22 cellular contexts compared by ENCODE assay signal in genomic region chr5:111745075-111745474, GRCh38. TPM values are rescaled to one million over a fixed set of nuclear protein-coding genes. Genes with fewer than 3 reads are reported as not detected.
A peak's percentile ranks its signal among the peaks of the same experiment; 100 is the strongest.
DNase-seq lines count a peak whose midpoint lies in the region; ATAC-seq, FAIRE-seq and TF ChIP-seq lines count a peak whose summit lies in the region.
"Had no signal": no experiment of that assay in that cellular context is flagged by ENCODE, and none has a peak within 500 bp of the region (broad histone marks: within the 10 kb centered on the region; RNA-seq: fewer than 3 reads in every experiment).

No MANE protein-coding gene starts in this region.

- H4K20me1 ChIP-seq in GM23338 (replicated peaks; ENCODE audit: insufficient read depth) (peaks cover 14% of the 10 kb centered on the region), astrocyte (ENCODE audit: insufficient read depth, low read length) (no peaks in the 10 kb centered on the region)
- H4K20me1 ChIP-seq: BLaER1 treated with 17β-estradiol and CSF1 and Interleukin-3, amounts not matched to agents 10 nM and 100 nM had no signal

- H3K27ac ChIP-seq in GM23338 (ENCODE audit: low read depth) (no peak overlapping the region), astrocyte (ENCODE audit: low read depth, low read length) (peak overlapping the region; percentile 16), kidney (ENCODE audit: low read depth in 2 of 2, low read length in 2 of 2) (no peak overlapping the region)
- H3K27ac ChIP-seq: BLaER1 treated with 17β-estradiol and CSF1 and Interleukin-3, amounts not matched to agents 10 nM and 100 nM had no signal

- H3K79me2 ChIP-seq in GM23338 (replicated peaks; ENCODE audit: insufficient read depth): peaks cover 99% of the 10 kb centered on the region
- H3K79me2 ChIP-seq in astrocyte (ENCODE audit: insufficient read depth, low read length): peaks cover 96% of the 10 kb centered on the region

- H3K4me3 Mint-ChIP-seq in GM23338 (no peak overlapping the region), astrocyte (ENCODE audit: unreplicated experiment) (no peak overlapping the region), mesothelial cell of epicardium (no peak overlapping the region), type B pancreatic cell (peak overlapping the region; percentile 39)
- H3K4me3 Mint-ChIP-seq: CD8-positive, alpha-beta T cell; H9 had no signal

- no peaks in the 10 kb centered on the region for H3K9me3 ChIP-seq in astrocyte (ENCODE audit: insufficient read depth, low read depth, low read length)
- H3K9me3 ChIP-seq in kidney (ENCODE audit: control insufficient read depth in 1 of 2, low read length in 2 of 2): no peaks in the 10 kb centered on the region
- H3K9me3 ChIP-seq: BLaER1 treated with 17β-estradiol and CSF1 and Interleukin-3, amounts not matched to agents 10 nM and 100 nM had no signal

- H3K36me3 ChIP-seq in GM23338 (ENCODE audit: insufficient read depth) (no peaks in the 10 kb centered on the region), astrocyte (ENCODE audit: insufficient read depth, low read length) (peaks cover 19% of the 10 kb centered on the region), kidney (ENCODE audit: control insufficient read depth in 1 of 2, insufficient read depth in 2 of 2, low read length in 2 of 2) (no peaks in the 10 kb centered on the region)

- H3K4me3 ChIP-seq in GM23338 (no peak overlapping the region), astrocyte (ENCODE audit: insufficient read depth, low read depth, low read length) (no peak overlapping the region), kidney (ENCODE audit: low read length in 2 of 2) (no peak overlapping the region)
- H3K4me3 ChIP-seq: BLaER1 treated with 17β-estradiol and CSF1 and Interleukin-3, amounts not matched to agents 10 nM and 100 nM; K562 had no signal

- H3K27me3 ChIP-seq in GM23338 (ENCODE audit: insufficient read depth) (no peaks in the 10 kb centered on the region), astrocyte (ENCODE audit: insufficient read depth, low read length) (no peaks in the 10 kb centered on the region)
- H3K27me3 ChIP-seq: BLaER1 treated with 17β-estradiol and CSF1 and Interleukin-3, amounts not matched to agents 10 nM and 100 nM had no signal

- H3K36me3 Mint-ChIP-seq in GM23338 (ENCODE audit: low read depth) (peaks cover 14% of the 10 kb centered on the region; the same call in 2 of the 3 replicates), astrocyte (ENCODE audit: low read depth, unreplicated experiment) (peaks cover 2% of the 10 kb centered on the region), mesothelial cell of epicardium (peaks cover 25% of the 10 kb centered on the region), type B pancreatic cell (peaks cover 31% of the 10 kb centered on the region)
- H3K36me3 Mint-ChIP-seq: CD8-positive, alpha-beta T cell had no signal

- TF ChIP-seq CTCF in GM23338 (conservative IDR thresholded peaks at IDR 0.05; ENCODE audit: low read depth in 2 of 2) (no peak), astrocyte (IDR thresholded peaks at IDR 0.05; ENCODE audit: insufficient read depth, low read depth, low read length) (no peak), mesothelial cell of epicardium (IDR thresholded peaks at IDR 0.05; ENCODE audit: unreplicated experiment) (no peak), type B pancreatic cell (conservative IDR thresholded peaks at IDR 0.05) (no peak), kidney (IDR thresholded peaks at IDR 0.05; ENCODE audit: borderline replicate concordance, extremely low read depth, insufficient read depth) (no peak)

- H2AFZ ChIP-seq in GM23338 (no peak overlapping the region), astrocyte (ENCODE audit: low read depth, low read length) (no peak overlapping the region)

- DNase-seq in GM23338 (ENCODE audit: low spot score): no peak
- DNase-seq in astrocyte (ENCODE audit: low read depth): no peak
- no peak for DNase-seq in mesothelial cell of epicardium (ENCODE audit: low spot score in 2 of 2, unreplicated experiment in 2 of 2)
- no peak for DNase-seq in type B pancreatic cell (ENCODE audit: extremely low spot score, unreplicated experiment)
- DNase-seq in DMS114 treated with DMSO at 0.1 percent for 48 hours (lab: John Stamatoyannopoulos, UW; ENCODE audit: unreplicated experiment): no peak
- DNase-seq in NCI-H345 (lab: John Stamatoyannopoulos, UW): no peak
- DNase-seq in kidney: no peak
- DNase-seq: ACHN; CD8-positive, alpha-beta T cell; DMS153; H9; HFFc6; NCI-H1092; NCI-H1436; NCI-H2029; NCI-H524 treated with DMSO at 0.1 percent for 48 hours had no signal

- no peaks in the 10 kb centered on the region for H3F3A ChIP-seq in GM23338 (replicated peaks; ENCODE audit: low read depth)

- H3K4me2 ChIP-seq in GM23338 (0 out of 2 replicates have a peak overlapping the region, but pooled peaks have one; percentile 21), astrocyte (ENCODE audit: low read length) (peak overlapping the region; percentile 58)

- FAIRE-seq in astrocyte (lab: Jason Lieb, UNC) (peak; percentile 49), kidney (lab: Jason Lieb, UNC) (no peak)
- FAIRE-seq: G401.6, GM12892, K562 had no signal

- H3K9me3 Mint-ChIP-seq in GM23338: no peaks in the 10 kb centered on the region
- H3K9me3 Mint-ChIP-seq in astrocyte (ENCODE audit: unreplicated experiment): no peaks in the 10 kb centered on the region
- no peaks in the 10 kb centered on the region for H3K9me3 Mint-ChIP-seq in mesothelial cell of epicardium
- H3K9me3 Mint-ChIP-seq in type B pancreatic cell: no peaks in the 10 kb centered on the region
- H3K9me3 Mint-ChIP-seq: CD8-positive, alpha-beta T cell; H9; HFFc6 had no signal

- H3K9ac ChIP-seq in astrocyte (ENCODE audit: low read length) (peak overlapping the region; percentile 66), kidney (ENCODE audit: low read length in 2 of 2) (no peak overlapping the region)
- H3K9ac ChIP-seq: BLaER1 treated with 17β-estradiol and CSF1 and Interleukin-3, amounts not matched to agents 10 nM and 100 nM had no signal

- peaks cover 86% of the 10 kb centered on the region for H3K4me1 Mint-ChIP-seq in GM23338
- H3K4me1 Mint-ChIP-seq in astrocyte (ENCODE audit: low read depth, unreplicated experiment): peaks cover 53% of the 10 kb centered on the region
- peaks cover 95% of the 10 kb centered on the region for H3K4me1 Mint-ChIP-seq in mesothelial cell of epicardium
- peaks cover 75% of the 10 kb centered on the region for H3K4me1 Mint-ChIP-seq in type B pancreatic cell (ENCODE audit: unreplicated experiment)

- intact Hi-C loops in kidney (cut with DNase I): no loop called here

- H3K9me2 ChIP-seq in GM23338 (ENCODE audit: insufficient read depth): no peaks in the 10 kb centered on the region

- peaks cover 67% of the 10 kb centered on the region for H3K4me1 ChIP-seq in GM23338 (ENCODE audit: insufficient read depth)
- peaks cover 78% of the 10 kb centered on the region for H3K4me1 ChIP-seq in astrocyte (ENCODE audit: insufficient read depth, low read length)
- H3K4me1 ChIP-seq in kidney (ENCODE audit: control insufficient read depth in 1 of 2, insufficient read depth in 1 of 2, low read depth in 1 of 2, low read length in 2 of 2): peaks cover 14 to 30% of the 10 kb centered on the region in 2 donors

- peak overlapping the region; percentile 83; the same call in 1 of the 2 replicates for H3K27ac Mint-ChIP-seq in GM23338
- H3K27ac Mint-ChIP-seq in astrocyte (ENCODE audit: unreplicated experiment): no peak overlapping the region
- peak overlapping the region; percentile 94 for H3K27ac Mint-ChIP-seq in mesothelial cell of epicardium
- peak overlapping the region; percentile 71 for H3K27ac Mint-ChIP-seq in type B pancreatic cell
- H3K27ac Mint-ChIP-seq: CD8-positive, alpha-beta T cell had no signal

- no peak for ATAC-seq in GM23338
- ATAC-seq: CD8-positive, alpha-beta T cell; K562; Panc1; SK-N-SH treated with all-trans-retinoic acid at 6 μM for 48 hours had no signal

- H3K27me3 Mint-ChIP-seq in GM23338 (ENCODE audit: insufficient read depth, low read depth, poor library complexity) (peaks cover 6% of the 10 kb centered on the region), astrocyte (ENCODE audit: low read depth, unreplicated experiment) (no peaks in the 10 kb centered on the region), mesothelial cell of epicardium (ENCODE audit: low read depth) (no peaks in the 10 kb centered on the region), type B pancreatic cell (no peaks in the 10 kb centered on the region)

TF ChIP-seq in GM23338, 12 proteins besides CTCF, POLR2A, EP300 and RAD21 (continues in another document):
- TF ChIP-seq EZH2phosphoT487 (IDR thresholded peaks at IDR 0.05; ENCODE audit: unreplicated experiment) (no peak), CREB1 (CRISPR knock-in tag; IDR thresholded peaks at IDR 0.05; ENCODE audit: low read depth) (no peak), POLR2AphosphoS5 (IDR thresholded peaks at IDR 0.05; ENCODE audit: low read depth) (no peak), ZNF114 (CRISPR knock-in tag; IDR thresholded peaks at IDR 0.05) (no peak), REST (IDR thresholded peaks at IDR 0.05; ENCODE audit: unreplicated experiment) (no peak)

RNA-seq across cellular contexts. Expression of gene NREP, which starts 11.9 kb away (rescaled TPM):
- 300 and 336 TPM in 2 replicates for total RNA-seq in GM23338 (2014; rRNA removed; shearing (Covaris generic))
- polyA plus RNA-seq in GM23338 (2016; fragmentation: Nextera tagmentation; extraction: Ambion mirVana): 260 and 264 TPM in 2 replicates
- total RNA-seq in astrocyte: 185 and 188 TPM in 2 replicates
- 756 to 790 TPM (median 778 TPM) in 3 replicates for total RNA-seq in mesothelial cell of epicardium
- total RNA-seq in type B pancreatic cell (ENCODE audit: low replicate concordance): 139 and 462 TPM in 2 replicates
- total RNA-seq in kidney: 20.9 TPM
- 37.0 TPM for polyA plus RNA-seq in kidney (ENCODE audit: insufficient read depth, low read depth, low replicate concordance)
